9 cellular contexts compared by ENCODE assay signal in genomic region chr1:164659621-164660414, GRCh38.
A peak's percentile ranks its signal among the peaks of the same experiment; 100 is the strongest.
DNase-seq lines count a peak whose midpoint lies in the region; ATAC-seq, FAIRE-seq and TF ChIP-seq lines count a peak whose summit lies in the region.
"Had no signal": no experiment of that assay in that cellular context is flagged by ENCODE, and none has a peak within 500 bp of the region (broad histone marks: within the 10 kb centered on the region; RNA-seq: fewer than 3 reads in every experiment).

No MANE protein-coding gene starts in this region.

- H3K27me3 ChIP-seq in breast epithelium = no peaks in the 10 kb centered on the region
- H3K27me3 ChIP-seq in HAP-1 (ENCODE audit: low read depth) = no peaks in the 10 kb centered on the region

- FAIRE-seq in RCC 7860 (lab: Jason Lieb, UNC) = no peak
- FAIRE-seq: G401.6 had no signal

- peaks cover 37 to 38% of the 10 kb centered on the region in 2 donors for H3K4me1 Mint-ChIP-seq in natural killer cell treated with Interleukin-12 subunit alpha and Interleukin-12 subunit beta and Interleukin-15 and Interleukin-18, amount 100 ng/mL, for 72 hours (ENCODE audit: low read depth in 2 of 2)

- H3K36me3 Mint-ChIP-seq in natural killer cell treated with Interleukin-12 subunit alpha and Interleukin-12 subunit beta and Interleukin-15 and Interleukin-18, amount 100 ng/mL, for 72 hours = peaks cover 10% of the 10 kb centered on the region

- intact Hi-C loops in breast epithelium (cut with DNase I; ENCODE audit: low total_unique reads) = no loop called here

- TF ChIP-seq POLR2A in GM18505 (IDR thresholded peaks at IDR 0.05; ENCODE audit: borderline replicate concordance, extremely low read depth, insufficient read depth, insufficient read length) = no peak
- no peak for TF ChIP-seq POLR2A in breast epithelium (IDR thresholded peaks at IDR 0.05)

- H3K36me3 ChIP-seq in breast epithelium (no peaks in the 10 kb centered on the region), HAP-1 (replicated peaks) (no peaks in the 10 kb centered on the region)

- no peak overlapping the region for H3K27ac Mint-ChIP-seq in natural killer cell treated with Interleukin-12 subunit alpha and Interleukin-12 subunit beta and Interleukin-15 and Interleukin-18, amount 100 ng/mL, for 72 hours

- no peak for TF ChIP-seq CTCF in breast epithelium (IDR thresholded peaks at IDR 0.05)

- H3K27me3 Mint-ChIP-seq in natural killer cell treated with Interleukin-12 subunit alpha and Interleukin-12 subunit beta and Interleukin-15 and Interleukin-18, amount 100 ng/mL, for 72 hours = peaks cover 26 to 40% of the 10 kb centered on the region in 2 donors

- H3K9me3 ChIP-seq in breast epithelium (no peaks in the 10 kb centered on the region), HAP-1 (no peaks in the 10 kb centered on the region)

- DNase-seq in breast epithelium (ENCODE audit: low spot score in 2 of 2) (peak; percentile 58 to 84), RCC 7860 (ENCODE audit: low spot score) (no peak), foreskin melanocyte (no peak), HAP-1 (ENCODE audit: low spot score in 2 of 2) (no peak)
- DNase-seq in natural killer cell treated with Interleukin-12 subunit alpha and Interleukin-12 subunit beta and Interleukin-15 and Interleukin-18, amount 100 ng/mL, for 72 hours (ENCODE audit: low spot score) = no peak

- H3K4me3 Mint-ChIP-seq in natural killer cell treated with Interleukin-12 subunit alpha and Interleukin-12 subunit beta and Interleukin-15 and Interleukin-18, amount 100 ng/mL, for 72 hours = peak overlapping the region; percentile 40

- peak overlapping the region; percentile 80 to 90 for H3K27ac ChIP-seq in breast epithelium

- peaks cover 3% of the 10 kb centered on the region for H3K9me3 Mint-ChIP-seq in natural killer cell treated with Interleukin-12 subunit alpha and Interleukin-12 subunit beta and Interleukin-15 and Interleukin-18, amount 100 ng/mL, for 72 hours

- in situ Hi-C loops in HAP-1 (cut with MboI; ENCODE audit: low sequenced_read_pairs) = no loop called here

- ATAC-seq in GM18505 (IDR thresholded peaks at IDR 0.05; ENCODE audit: unreplicated experiment) (peak; percentile 22), HG03159 (IDR thresholded peaks at IDR 0.05; ENCODE audit: unreplicated experiment) (peak; percentile 16), GM19328 (IDR thresholded peaks at IDR 0.05; ENCODE audit: unreplicated experiment) (no peak)
- ATAC-seq in natural killer cell treated with Interleukin-12 subunit alpha and Interleukin-12 subunit beta and Interleukin-15 and Interleukin-18, amount 100 ng/mL, for 72 hours = no peak

- H3K4me1 ChIP-seq in breast epithelium = peaks cover 0 to 11% of the 10 kb centered on the region in 2 donors
- H3K4me1 ChIP-seq in HAP-1 = no peaks in the 10 kb centered on the region

- H3K4me3 ChIP-seq in breast epithelium (peak overlapping the region in 1 of 3 donors; percentile 16), HAP-1 (no peak overlapping the region)

Comparison
In these comparisons a context has a peak if more than half of its experiments do, and no peak if none do; other contexts are left out.
1. ATAC-seq: peak in GM18505 (single experiment) and HG03159 (single experiment); none in natural killer cell treated with Interleukin-12 subunit alpha and Interleukin-12 subunit beta and Interleukin-15 and Interleukin-18, amount 100 ng/mL, for 72 hours (0 of 2) and GM19328 (single experiment).
2. DNase-seq: peak in breast epithelium (2 of 2); none in natural killer cell treated with Interleukin-12 subunit alpha and Interleukin-12 subunit beta and Interleukin-15 and Interleukin-18, amount 100 ng/mL, for 72 hours (single experiment), RCC 7860 (single experiment), foreskin melanocyte (single experiment) and HAP-1 (0 of 2).